Comparison of ENCODE assay signal across 8 cellular contexts in genomic region chr7:5428470-5429252, GRCh38. TPM values are rescaled to one million over a fixed set of nuclear protein-coding genes. Genes with fewer than 3 reads are reported as not detected.
DNase-seq lines count a peak whose midpoint lies in the region; ATAC-seq and TF ChIP-seq lines count a peak whose summit lies in the region.

No MANE protein-coding gene starts in this region.

- H3K36me3 ChIP-seq in ascending aorta (peaks cover 0 to 6% of the 10 kb centered on the region in 2 donors), iPS DF 6.9 (ENCODE audit: control insufficient read depth, insufficient read depth, low read length) (no peaks in the 10 kb centered on the region)

- H3K27ac ChIP-seq in ascending aorta (peak overlapping the region; percentile 95 to 98), iPS DF 6.9 (ENCODE audit: low read length) (no peak overlapping the region)

- DNase-seq in NCI-H1417 (lab: John Stamatoyannopoulos, UW) (peak in 2 of 3 experiments; percentile 65 to 72), NCI-H1417 treated with DMSO at 0.1 percent for 48 hours (lab: John Stamatoyannopoulos, UW) (no peak), NCI-H2081 treated with DMSO at 0.1 percent for 48 hours (lab: John Stamatoyannopoulos, UW) (peak; percentile 47), ascending aorta (ENCODE audit: low spot score in 2 of 2) (peak in 1 of 2 donors; percentile 87), iPS DF 6.9 (ENCODE audit: low read depth, low spot score) (no peak), retinal pigment epithelial cell (ENCODE audit: low read depth) (no peak)

- H3K27me3 ChIP-seq in ascending aorta: no peaks in the 10 kb centered on the region
- peaks cover 27% of the 10 kb centered on the region for H3K27me3 ChIP-seq in iPS DF 6.9 (ENCODE audit: control insufficient read depth, insufficient read depth, low read length)

- intact Hi-C loops in ascending aorta (cut with DNase I): no loop called here

- H3K9me3 ChIP-seq in ascending aorta: no peaks in the 10 kb centered on the region
- H3K9me3 ChIP-seq in iPS DF 6.9 (ENCODE audit: control insufficient read depth, insufficient read depth, low read length): no peaks in the 10 kb centered on the region

- H3K4me1 ChIP-seq in ascending aorta: peaks cover 0 to 9% of the 10 kb centered on the region in 2 donors
- H3K4me1 ChIP-seq in iPS DF 6.9 (ENCODE audit: control insufficient read depth, insufficient read depth, low read length): peaks cover 7% of the 10 kb centered on the region

- no CpG with 5 or more reads among the region's 47 CpGs for WGBS in iPS DF 6.9 (ENCODE audit: insufficient coverage, insufficient read length)

- H3K4me3 ChIP-seq in ascending aorta (peak overlapping the region; percentile 82 to 84), iPS DF 6.9 (ENCODE audit: low read length) (peak overlapping the region; percentile 72; the same call in 1 of the 2 replicates), retinal pigment epithelial cell (ENCODE audit: low read length) (peak overlapping the region; percentile 71)

- ATAC-seq in HG03097 (IDR thresholded peaks at IDR 0.05; ENCODE audit: low FRiP score, unreplicated experiment) (no peak), HG02938 (IDR thresholded peaks at IDR 0.05; ENCODE audit: unreplicated experiment) (no peak)

- TF ChIP-seq CTCF in ascending aorta (IDR thresholded peaks at IDR 0.05) (no peak), retinal pigment epithelial cell (conservative IDR thresholded peaks at IDR 0.05; ENCODE audit: low read depth, low read length) (peak; percentile 27)

RNA-seq across cellular contexts. Expression of gene TNRC18, which starts 5.0 kb away (rescaled TPM):
- 240 TPM for total RNA-seq in ascending aorta

Comparison
In these comparisons a context has a peak if more than half of its experiments do, and no peak if none do; other contexts are left out.
1. DNase-seq: peak in NCI-H1417 (2 of 3) and NCI-H2081 treated with DMSO at 0.1 percent for 48 hours (single experiment); none in NCI-H1417 treated with DMSO at 0.1 percent for 48 hours (single experiment), iPS DF 6.9 (single experiment) and retinal pigment epithelial cell (single experiment).
2. Peak in every context shown above with its lines, with median percentiles within 50 percentile points of each other: H3K4me3 ChIP-seq.